ENCODE assay signal across 8 cellular contexts in the genomic region with DNA sequence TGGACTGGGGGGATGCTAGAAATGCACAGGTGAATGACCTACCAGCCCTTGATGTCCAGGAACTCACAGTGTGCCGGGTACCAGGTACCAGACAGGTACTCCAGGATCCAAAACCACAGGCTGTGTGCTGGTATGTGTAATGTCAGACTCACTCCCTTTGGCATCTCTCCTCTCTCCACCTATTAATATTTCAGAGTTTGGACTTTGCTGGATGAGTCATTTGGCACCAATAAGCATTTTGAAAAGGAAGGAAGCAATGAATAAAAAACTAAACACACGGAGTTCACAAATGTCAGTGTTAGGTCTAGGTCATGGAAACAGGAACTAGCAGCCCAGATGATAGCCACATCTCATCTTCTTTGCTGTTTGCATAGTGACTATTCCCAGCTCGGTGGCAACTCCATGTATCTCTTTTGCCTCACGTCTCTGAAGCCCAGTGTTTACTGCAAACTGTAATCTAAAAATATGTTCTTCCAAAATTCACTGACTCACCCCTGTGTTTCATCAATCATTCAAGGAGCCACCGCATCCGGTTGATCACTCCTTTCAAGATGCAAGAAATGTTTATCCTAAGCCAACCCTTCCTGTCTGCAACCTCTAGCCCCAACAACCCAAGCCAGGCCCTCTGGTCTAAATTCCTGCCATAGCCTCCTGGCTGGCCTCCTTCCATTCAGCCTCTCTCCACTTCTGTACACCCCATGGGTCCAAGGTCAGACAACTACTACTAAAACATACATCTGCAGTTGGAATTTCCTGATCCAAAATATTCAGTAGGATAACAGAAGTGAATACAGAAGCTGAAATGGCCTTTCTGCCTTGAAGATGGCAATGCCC.
A peak's percentile ranks its signal among the peaks of the same experiment; 100 is the strongest.
DNase-seq lines count a peak whose midpoint lies in the region; ATAC-seq and TF ChIP-seq lines count a peak whose summit lies in the region.

No MANE protein-coding gene starts in this region.

- H3K4me1 ChIP-seq in ACC112 (ENCODE audit: control insufficient read depth, insufficient read depth, low read length, unreplicated experiment): peaks cover 62% of the 10 kb centered on the region

- no peak overlapping the region for H2AFZ ChIP-seq in ACC112 (ENCODE audit: low read length, unreplicated experiment)

- ATAC-seq in HG03354 (IDR thresholded peaks at IDR 0.05; ENCODE audit: poor library complexity, severe bottlenecking, unreplicated experiment) (peak; percentile 68), GM18520 (IDR thresholded peaks at IDR 0.05; ENCODE audit: unreplicated experiment) (no peak)

- H3K36me3 ChIP-seq in ACC112 (ENCODE audit: insufficient read depth, low read length): no peaks in the 10 kb centered on the region

- TF ChIP-seq CTCF in WI38 (IDR thresholded peaks at IDR 0.05; ENCODE audit: low read depth, low read length) (no peak), GM10266 (IDR thresholded peaks at IDR 0.05; ENCODE audit: control insufficient read depth, insufficient read depth, low read depth, missing control alignments) (no peak)

- H3K4me3 ChIP-seq in ACC112 (ENCODE audit: low read depth, low read length): peak overlapping the region; percentile 18; the same call in 1 of the 2 replicates
- peak overlapping the region; percentile 9; the same call in 1 of the 2 replicates for H3K4me3 ChIP-seq in WI38 (ENCODE audit: low read depth, low read length)
- no peak overlapping the region for H3K4me3 ChIP-seq in skin epidermis

- H3K27ac ChIP-seq in ACC112 (ENCODE audit: low read depth, low read length) (peak overlapping the region; percentile 89), skin epidermis (peak overlapping the region in 19 of 21 experiments; percentile 17 to 75 (median 55))

- H3K27me3 ChIP-seq in ACC112 (ENCODE audit: insufficient read depth, low read length): no peaks in the 10 kb centered on the region

- peaks cover 83% of the 10 kb centered on the region for H3K79me2 ChIP-seq in ACC112 (ENCODE audit: control insufficient read depth, insufficient read depth, low read length, unreplicated experiment)

- DNase-seq in glomerular visceral epithelial cell (ENCODE audit: extremely low spot score) (peak; percentile 88), GM10266 (ENCODE audit: extremely low spot score) (no peak), DMS114 treated with DMSO at 0.1 percent for 48 hours (lab: John Stamatoyannopoulos, UW; ENCODE audit: unreplicated experiment) (no peak)

Comparison
In these comparisons a context has a peak if more than half of its experiments do, and no peak if none do; other contexts are left out.
1. H3K4me3 ChIP-seq: peak in ACC112 (single experiment) and WI38 (single experiment); none in skin epidermis (0 of 7).